In genomic region chr13:42968906-42969305, GRCh38 we compare ENCODE assay signal across 12 cellular contexts. TPM values are rescaled to one million over a fixed set of nuclear protein-coding genes. Genes with fewer than 3 reads are reported as not detected.
DNase-seq lines count a peak whose midpoint lies in the region; ATAC-seq and TF ChIP-seq lines count a peak whose summit lies in the region.
"Had no signal": no experiment of that assay in that cellular context is flagged by ENCODE, and none has a peak within 500 bp of the region (broad histone marks: within the 10 kb centered on the region; RNA-seq: fewer than 3 reads in every experiment).

No MANE protein-coding gene starts in this region.

- H2BK20ac ChIP-seq in H9 (ENCODE audit: low read depth, low read length, poor library complexity, severe bottlenecking) = no peak overlapping the region

- H3K36me3 Mint-ChIP-seq in H9 (ENCODE audit: insufficient read depth in 1 of 3, low read depth in 3 of 3) = no peaks in the 10 kb centered on the region
- peaks cover 0 to 30% (median 18%) of the 10 kb centered on the region in 5 donors for H3K36me3 Mint-ChIP-seq in naive thymus-derived CD4-positive, alpha-beta T cell
- H3K36me3 Mint-ChIP-seq: natural killer cell had no signal

- H3K4me1 ChIP-seq in H9 (ENCODE audit: insufficient read depth, low read length) (peaks cover 2% of the 10 kb centered on the region; the same call in 1 of the 2 replicates), smooth muscle cell (ENCODE audit: low read depth) (peaks cover 10% of the 10 kb centered on the region)
- H3K4me1 ChIP-seq in naive thymus-derived CD4-positive, alpha-beta T cell (ENCODE audit: control insufficient read depth in 2 of 2, insufficient read depth in 2 of 2, low read length in 2 of 2) = peaks cover 8 to 18% of the 10 kb centered on the region in 2 donors

- no peak overlapping the region for H2BK15ac ChIP-seq in H9 (ENCODE audit: low read depth, low read length)

- H3K36me3 ChIP-seq in smooth muscle cell (ENCODE audit: low read depth) = no peaks in the 10 kb centered on the region
- H3K36me3 ChIP-seq in naive thymus-derived CD4-positive, alpha-beta T cell (ENCODE audit: control insufficient read depth in 2 of 3, insufficient read depth in 3 of 3, low read length in 3 of 3) = peaks cover 7 to 24% (median 11%) of the 10 kb centered on the region in 3 experiments

- no peak overlapping the region for H3T11ph ChIP-seq in H9 (ENCODE audit: low read length)

- H3K9me3 Mint-ChIP-seq in H9 = no peaks in the 10 kb centered on the region
- H3K9me3 Mint-ChIP-seq in naive thymus-derived CD4-positive, alpha-beta T cell = no peaks in the 10 kb centered on the region
- H3K9me3 Mint-ChIP-seq: natural killer cell had no signal

- no peak overlapping the region for H3K4me3 ChIP-seq in smooth muscle cell
- H3K4me3 ChIP-seq in naive thymus-derived CD4-positive, alpha-beta T cell (ENCODE audit: low read length) = no peak overlapping the region
- H3K4me3 ChIP-seq: adrenal gland, SK-N-MC had no signal

- no peaks in the 10 kb centered on the region for H3K23me2 ChIP-seq in H9 (ENCODE audit: insufficient read length, low read depth, low read length, poor library complexity, severe bottlenecking)

- no CpG with 5 or more reads among the region's 8 CpGs for WGBS in H9 (ENCODE audit: extremely low coverage, insufficient read length, low lambda C conversion rate)
- WGBS in smooth muscle cell (ENCODE audit: low lambda C conversion rate) = 60% methylated on average over 8 of the region's 8 CpGs

- H4K20me1 ChIP-seq in H9 (ENCODE audit: control insufficient read depth, insufficient read depth, insufficient read length) (no peaks in the 10 kb centered on the region), smooth muscle cell (ENCODE audit: low read depth) (no peaks in the 10 kb centered on the region)

- peaks cover 30 to 39% of the 10 kb centered on the region in 2 experiments for H3K4me1 Mint-ChIP-seq in H9
- peaks cover 14 to 37% (median 21%) of the 10 kb centered on the region in 7 donors for H3K4me1 Mint-ChIP-seq in naive thymus-derived CD4-positive, alpha-beta T cell

- H3K14ac ChIP-seq in H9 (ENCODE audit: insufficient read depth, low read length) = no peak overlapping the region

- H2AFZ ChIP-seq in H9 (ENCODE audit: low read length) (no peak overlapping the region), smooth muscle cell (ENCODE audit: low read depth) (no peak overlapping the region)

- H3K56ac ChIP-seq in H9 (ENCODE audit: insufficient read length, low read depth, low read length) = no peak overlapping the region

- H3K27ac Mint-ChIP-seq in H9 = peak overlapping the region in 1 of 3 experiments; percentile 4; a peak in 2 of 7 replicates
- peak overlapping the region in 1 of 9 donors; percentile 20 for H3K27ac Mint-ChIP-seq in naive thymus-derived CD4-positive, alpha-beta T cell

- intact Hi-C loops in naive thymus-derived CD4-positive, alpha-beta T cell (cut with micrococcal nuclease) = loop anchor here (1.0 kb wide), 5 partner anchors 23 to 905 kb away; partner anchors contain the start of genes DNAJC15 (in 1 of the 2) and EPSTI1 (in 1 of the 2)

- H3K9ac ChIP-seq in H9 (ENCODE audit: extremely low read depth, insufficient read length, low read length) (no peak overlapping the region), smooth muscle cell (ENCODE audit: low read depth) (no peak overlapping the region)

- H3K4ac ChIP-seq in H9 (ENCODE audit: low read depth, low read length) = no peak overlapping the region

- H3K27me3 ChIP-seq in H9 (ENCODE audit: insufficient read depth, low read length) = no peaks in the 10 kb centered on the region; the same call in 1 of the 2 replicates
- no peaks in the 10 kb centered on the region for H3K27me3 ChIP-seq in smooth muscle cell (ENCODE audit: low read depth)
- H3K27me3 ChIP-seq in naive thymus-derived CD4-positive, alpha-beta T cell (ENCODE audit: control insufficient read depth in 2 of 2, insufficient read depth in 2 of 2, low read length in 2 of 2) = no peaks in the 10 kb centered on the region
- H3K27me3 ChIP-seq: adrenal gland had no signal

- H3K4me2 ChIP-seq in H9 (ENCODE audit: insufficient read depth, insufficient read length, low read length) = no peak overlapping the region
- no peak overlapping the region for H3K4me2 ChIP-seq in smooth muscle cell

- POLR2A ChIA-PET in naive thymus-derived CD4-positive, alpha-beta T cell (lab: Charles Lee) = no interaction called here

- no peak overlapping the region for H3K4me3 Mint-ChIP-seq in H9
- H3K4me3 Mint-ChIP-seq in naive thymus-derived CD4-positive, alpha-beta T cell = no peak overlapping the region
- H3K4me3 Mint-ChIP-seq: natural killer cell had no signal

- H2AK5ac ChIP-seq in H9 (ENCODE audit: insufficient read length, low read length) = no peak overlapping the region

- H3K79me1 ChIP-seq in H9 (ENCODE audit: insufficient read depth, low read depth, low read length, poor library complexity, severe bottlenecking) = no peaks in the 10 kb centered on the region

- CTCF ChIA-PET in naive thymus-derived CD4-positive, alpha-beta T cell (lab: Charles Lee) = interaction anchor here (0.6 to 1.9 kb wide), 8 partner anchors 24 to 834 kb away, joined by 3 to 6 read pairs (median 4); no protein-coding TSS in a partner anchor

- no peak overlapping the region for H2BK120ac ChIP-seq in H9 (ENCODE audit: low read depth, low read length, poor library complexity, severe bottlenecking)

- no peaks in the 10 kb centered on the region for H3K9me3 ChIP-seq in H9 (ENCODE audit: control insufficient read depth, low read depth, low read length)
- no peaks in the 10 kb centered on the region for H3K9me3 ChIP-seq in smooth muscle cell (replicated peaks; ENCODE audit: low read depth)
- no peaks in the 10 kb centered on the region for H3K9me3 ChIP-seq in naive thymus-derived CD4-positive, alpha-beta T cell (ENCODE audit: control insufficient read depth in 2 of 3, low read length in 3 of 3)
- H3K9me3 ChIP-seq: adrenal gland had no signal

- H2BK5ac ChIP-seq in H9 (ENCODE audit: insufficient read length, low read length) = no peak overlapping the region

- H3K23ac ChIP-seq in H9 (ENCODE audit: insufficient read length, low read depth, low read length) = no peak overlapping the region

- H3F3A ChIP-seq in smooth muscle cell (ENCODE audit: low read depth) = no peaks in the 10 kb centered on the region

- H3K18ac ChIP-seq in H9 (ENCODE audit: insufficient read length, low read depth, low read length) = no peak overlapping the region

- no peaks in the 10 kb centered on the region for H3K27me3 Mint-ChIP-seq in H9 (ENCODE audit: low read depth)
- no peaks in the 10 kb centered on the region for H3K27me3 Mint-ChIP-seq in naive thymus-derived CD4-positive, alpha-beta T cell

- H3K79me2 ChIP-seq in H9 (ENCODE audit: insufficient read depth, low read length) = no peaks in the 10 kb centered on the region
- H3K79me2 ChIP-seq in smooth muscle cell (ENCODE audit: low read depth) = no peaks in the 10 kb centered on the region

- no peak overlapping the region for H4K8ac ChIP-seq in H9 (replicated peaks; ENCODE audit: insufficient read length, low read depth, low read length)

- H4K5ac ChIP-seq in H9 (ENCODE audit: insufficient read length, low read depth, low read length) = no peak overlapping the region

- H3K27ac ChIP-seq in H9 (ENCODE audit: insufficient read length, low read depth, low read length) = no peak overlapping the region
- peak overlapping the region; percentile 11 for H3K27ac ChIP-seq in smooth muscle cell (ENCODE audit: low read depth)
- H3K27ac ChIP-seq in naive thymus-derived CD4-positive, alpha-beta T cell (ENCODE audit: low read depth, low read length) = no peak overlapping the region
- H3K27ac ChIP-seq: SK-N-MC had no signal

- ATAC-seq in GM21528 (IDR thresholded peaks at IDR 0.05; ENCODE audit: low FRiP score, unreplicated experiment) = no peak
- ATAC-seq in naive thymus-derived CD4-positive, alpha-beta T cell = no peak

- H2BK12ac ChIP-seq in H9 (ENCODE audit: insufficient read length, low read depth, low read length) = no peak overlapping the region

- H4K91ac ChIP-seq in H9 (ENCODE audit: insufficient read length, low read depth, low read length) = no peak overlapping the region

- DNase-seq in H9 = peak; percentile 77
- peak; percentile 58 for DNase-seq in NCI-H748 treated with DMSO at 0.1 percent for 48 hours (lab: John Stamatoyannopoulos, UW)
- DNase-seq in iPS DF 19.7 (ENCODE audit: low read depth, low spot score) = peak; percentile 45
- DNase-seq in smooth muscle cell (lab: John Stamatoyannopoulos, UW; ENCODE audit: unreplicated experiment) = no peak
- no peak for DNase-seq in GM03348 (ENCODE audit: low spot score)
- no peak for DNase-seq in naive thymus-derived CD4-positive, alpha-beta T cell
- DNase-seq: cortex of kidney, NCI-H2029 treated with DMSO at 0.1 percent for 48 hours had no signal

- TF ChIP-seq CTCF in H9 (conservative IDR thresholded peaks at IDR 0.05) (no peak), smooth muscle cell (IDR thresholded peaks at IDR 0.05; ENCODE audit: borderline replicate concordance, insufficient read depth, poor library complexity, severe bottlenecking) (no peak)

RNA-seq across cellular contexts. Expression of gene EPSTI1, which starts 23.1 kb away (rescaled TPM):
- total RNA-seq in H9 (2021) = 0.70 and 1.3 TPM in 2 replicates
- total RNA-seq in smooth muscle cell = 3.3 and 13.9 TPM in 2 replicates
- polyA plus RNA-seq in smooth muscle cell = 2.4 and 9.1 TPM in 2 replicates
- total RNA-seq in naive thymus-derived CD4-positive, alpha-beta T cell = 100 to 1,000 TPM in 1 of 5 experiments, 10 to 100 TPM in 2, 1 to 10 TPM in 2; 8.4 to 125 (median 11.0) TPM
- 10 to 100 TPM; 13.7 to 15.6 TPM for polyA plus RNA-seq in naive thymus-derived CD4-positive, alpha-beta T cell

RNA-seq across cellular contexts. Expression of gene DNAJC15, which starts 54.5 kb away (rescaled TPM):
- total RNA-seq in H9 (2021) (12.2 and 13.4 TPM in 2 replicates), smooth muscle cell (4.3 and 4.4 TPM in 2 replicates)
- polyA plus RNA-seq in smooth muscle cell = 6.9 and 15.6 TPM in 2 replicates
- total RNA-seq in naive thymus-derived CD4-positive, alpha-beta T cell = 10 to 100 TPM in 3 of 5 experiments, 1 to 10 TPM in 2; 5.0 to 18.3 (median 10.5) TPM
- polyA plus RNA-seq in naive thymus-derived CD4-positive, alpha-beta T cell = 10 to 100 TPM in 1 of 2 donors, 1 to 10 TPM in 1; 7.2 to 22.8 TPM

Comparison
In these comparisons a context has a peak if more than half of its experiments do, and no peak if none do; other contexts are left out.
1. DNase-seq: peak in H9 (single experiment), NCI-H748 treated with DMSO at 0.1 percent for 48 hours (single experiment) and iPS DF 19.7 (single experiment); none in smooth muscle cell (single experiment), GM03348 (single experiment) and naive thymus-derived CD4-positive, alpha-beta T cell (0 of 9).